In the genomic region with DNA sequence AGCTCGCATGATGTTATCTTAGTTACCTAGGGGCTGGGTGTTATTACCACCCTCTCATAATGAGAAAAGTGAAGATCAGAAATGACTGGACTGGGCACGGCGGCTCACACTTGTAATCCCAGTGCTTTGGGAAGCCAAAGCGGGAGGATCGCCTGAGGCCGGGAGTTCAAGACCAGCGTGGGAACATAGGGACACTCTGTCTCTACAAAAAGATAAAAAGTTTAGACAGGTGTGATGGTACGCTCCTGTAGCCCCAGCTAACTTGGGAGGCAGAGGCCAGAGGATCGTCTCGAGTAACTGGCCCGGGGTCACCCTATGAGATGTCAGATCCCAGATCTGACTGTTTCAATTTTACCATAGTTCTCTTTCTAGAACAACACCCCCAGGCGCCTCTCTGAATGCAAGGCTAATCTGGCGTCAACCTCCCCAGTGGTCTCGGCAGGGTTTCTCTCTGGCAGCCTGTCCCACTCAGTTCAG, we compare ENCODE assay signal across 2 cellular contexts.
TF ChIP-seq lines count a peak whose summit lies in the region.

No MANE protein-coding gene starts in this region.

TF ChIP-seq in HepG2, 621 proteins besides CTCF, POLR2A, EP300 and RAD21:
- no peak for TF ChIP-seq TCF12 (IDR thresholded peaks at IDR 0.05)
- no peak for TF ChIP-seq TCF12 (CRISPR knock-in tag; IDR thresholded peaks at IDR 0.05)
- TF ChIP-seq ZNF124 (CRISPR knock-in tag; IDR thresholded peaks at IDR 0.05): no peak
- no peak for TF ChIP-seq ZKSCAN8 (CRISPR knock-in tag; IDR thresholded peaks at IDR 0.05; ENCODE audit: borderline replicate concordance)
- no peak for TF ChIP-seq SIN3A (IDR thresholded peaks at IDR 0.05; ENCODE audit: borderline replicate concordance, low read depth, low read length)
- no peak for TF ChIP-seq JDP2 (CRISPR knock-in tag; IDR thresholded peaks at IDR 0.05; ENCODE audit: borderline replicate concordance)
- TF ChIP-seq ZNF572 (CRISPR knock-in tag; IDR thresholded peaks at IDR 0.05): no peak
- no peak for TF ChIP-seq SKI (IDR thresholded peaks at IDR 0.05; ENCODE audit: partially characterized antibody)
- TF ChIP-seq, protein P1, sequence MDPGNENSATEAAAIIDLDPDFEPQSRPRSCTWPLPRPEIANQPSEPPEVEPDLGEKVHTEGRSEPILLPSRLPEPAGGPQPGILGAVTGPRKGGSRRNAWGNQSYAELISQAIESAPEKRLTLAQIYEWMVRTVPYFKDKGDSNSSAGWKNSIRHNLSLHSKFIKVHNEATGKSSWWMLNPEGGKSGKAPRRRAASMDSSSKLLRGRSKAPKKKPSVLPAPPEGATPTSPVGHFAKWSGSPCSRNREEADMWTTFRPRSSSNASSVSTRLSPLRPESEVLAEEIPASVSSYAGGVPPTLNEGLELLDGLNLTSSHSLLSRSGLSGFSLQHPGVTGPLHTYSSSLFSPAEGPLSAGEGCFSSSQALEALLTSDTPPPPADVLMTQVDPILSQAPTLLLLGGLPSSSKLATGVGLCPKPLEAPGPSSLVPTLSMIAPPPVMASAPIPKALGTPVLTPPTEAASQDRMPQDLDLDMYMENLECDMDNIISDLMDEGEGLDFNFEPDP (CRISPR knock-in tag; conservative IDR thresholded peaks at IDR 0.05): no peak
- no peak for TF ChIP-seq KDM1A (CRISPR knock-in tag; IDR thresholded peaks at IDR 0.05)
- no peak for TF ChIP-seq HHEX (CRISPR knock-in tag; IDR thresholded peaks at IDR 0.05)
- no peak for TF ChIP-seq NPAS2 (CRISPR knock-in tag; IDR thresholded peaks at IDR 0.05; ENCODE audit: borderline replicate concordance)
- TF ChIP-seq SALL1 (CRISPR knock-in tag; IDR thresholded peaks at IDR 0.05): no peak
- TF ChIP-seq ATF1 (CRISPR knock-in tag; IDR thresholded peaks at IDR 0.05): no peak
- no peak for TF ChIP-seq KLF13 (CRISPR knock-in tag; IDR thresholded peaks at IDR 0.05)
- TF ChIP-seq, protein P2, sequence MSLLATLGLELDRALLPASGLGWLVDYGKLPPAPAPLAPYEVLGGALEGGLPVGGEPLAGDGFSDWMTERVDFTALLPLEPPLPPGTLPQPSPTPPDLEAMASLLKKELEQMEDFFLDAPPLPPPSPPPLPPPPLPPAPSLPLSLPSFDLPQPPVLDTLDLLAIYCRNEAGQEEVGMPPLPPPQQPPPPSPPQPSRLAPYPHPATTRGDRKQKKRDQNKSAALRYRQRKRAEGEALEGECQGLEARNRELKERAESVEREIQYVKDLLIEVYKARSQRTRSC (CRISPR knock-in tag; IDR thresholded peaks at IDR 0.05; ENCODE audit: low read depth): no peak
- no peak for TF ChIP-seq ZNF672 (CRISPR knock-in tag; IDR thresholded peaks at IDR 0.05)
- TF ChIP-seq ZNF761 (CRISPR knock-in tag; conservative IDR thresholded peaks at IDR 0.05): no peak

TF ChIP-seq in WTC11, 78 proteins besides CTCF, POLR2A, EP300 and RAD21:
- TF ChIP-seq, protein P3, sequence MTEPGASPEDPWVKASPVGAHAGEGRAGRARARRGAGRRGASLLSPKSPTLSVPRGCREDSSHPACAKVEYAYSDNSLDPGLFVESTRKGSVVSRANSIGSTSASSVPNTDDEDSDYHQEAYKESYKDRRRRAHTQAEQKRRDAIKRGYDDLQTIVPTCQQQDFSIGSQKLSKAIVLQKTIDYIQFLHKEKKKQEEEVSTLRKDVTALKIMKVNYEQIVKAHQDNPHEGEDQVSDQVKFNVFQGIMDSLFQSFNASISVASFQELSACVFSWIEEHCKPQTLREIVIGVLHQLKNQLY (CRISPR knock-in tag; IDR thresholded peaks at IDR 0.05): no peak
- no peak for TF ChIP-seq ZNF317 (CRISPR knock-in tag; IDR thresholded peaks at IDR 0.05; ENCODE audit: borderline replicate concordance, low read depth)
- TF ChIP-seq FOXP1 (CRISPR knock-in tag; IDR thresholded peaks at IDR 0.05; ENCODE audit: borderline replicate concordance): no peak
- TF ChIP-seq, protein P4, sequence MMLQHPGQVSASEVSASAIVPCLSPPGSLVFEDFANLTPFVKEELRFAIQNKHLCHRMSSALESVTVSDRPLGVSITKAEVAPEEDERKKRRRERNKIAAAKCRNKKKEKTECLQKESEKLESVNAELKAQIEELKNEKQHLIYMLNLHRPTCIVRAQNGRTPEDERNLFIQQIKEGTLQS (CRISPR knock-in tag; conservative IDR thresholded peaks at IDR 0.05): no peak
- TF ChIP-seq, protein P5, sequence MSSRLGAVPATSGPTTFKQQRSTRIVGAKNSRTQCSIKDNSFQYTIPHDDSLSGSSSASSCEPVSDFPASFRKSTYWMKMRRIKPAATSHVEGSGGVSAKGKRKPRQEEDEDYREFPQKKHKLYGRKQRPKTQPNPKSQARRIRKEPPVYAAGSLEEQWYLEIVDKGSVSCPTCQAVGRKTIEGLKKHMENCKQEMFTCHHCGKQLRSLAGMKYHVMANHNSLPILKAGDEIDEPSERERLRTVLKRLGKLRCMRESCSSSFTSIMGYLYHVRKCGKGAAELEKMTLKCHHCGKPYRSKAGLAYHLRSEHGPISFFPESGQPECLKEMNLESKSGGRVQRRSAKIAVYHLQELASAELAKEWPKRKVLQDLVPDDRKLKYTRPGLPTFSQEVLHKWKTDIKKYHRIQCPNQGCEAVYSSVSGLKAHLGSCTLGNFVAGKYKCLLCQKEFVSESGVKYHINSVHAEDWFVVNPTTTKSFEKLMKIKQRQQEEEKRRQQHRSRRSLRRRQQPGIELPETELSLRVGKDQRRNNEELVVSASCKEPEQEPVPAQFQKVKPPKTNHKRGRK (CRISPR knock-in tag; IDR thresholded peaks at IDR 0.05; ENCODE audit: borderline replicate concordance): no peak
- TF ChIP-seq, protein P6, sequence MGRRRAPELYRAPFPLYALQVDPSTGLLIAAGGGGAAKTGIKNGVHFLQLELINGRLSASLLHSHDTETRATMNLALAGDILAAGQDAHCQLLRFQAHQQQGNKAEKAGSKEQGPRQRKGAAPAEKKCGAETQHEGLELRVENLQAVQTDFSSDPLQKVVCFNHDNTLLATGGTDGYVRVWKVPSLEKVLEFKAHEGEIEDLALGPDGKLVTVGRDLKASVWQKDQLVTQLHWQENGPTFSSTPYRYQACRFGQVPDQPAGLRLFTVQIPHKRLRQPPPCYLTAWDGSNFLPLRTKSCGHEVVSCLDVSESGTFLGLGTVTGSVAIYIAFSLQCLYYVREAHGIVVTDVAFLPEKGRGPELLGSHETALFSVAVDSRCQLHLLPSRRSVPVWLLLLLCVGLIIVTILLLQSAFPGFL (CRISPR knock-in tag; IDR thresholded peaks at IDR 0.05; ENCODE audit: borderline replicate concordance): no peak
- TF ChIP-seq, protein P7, sequence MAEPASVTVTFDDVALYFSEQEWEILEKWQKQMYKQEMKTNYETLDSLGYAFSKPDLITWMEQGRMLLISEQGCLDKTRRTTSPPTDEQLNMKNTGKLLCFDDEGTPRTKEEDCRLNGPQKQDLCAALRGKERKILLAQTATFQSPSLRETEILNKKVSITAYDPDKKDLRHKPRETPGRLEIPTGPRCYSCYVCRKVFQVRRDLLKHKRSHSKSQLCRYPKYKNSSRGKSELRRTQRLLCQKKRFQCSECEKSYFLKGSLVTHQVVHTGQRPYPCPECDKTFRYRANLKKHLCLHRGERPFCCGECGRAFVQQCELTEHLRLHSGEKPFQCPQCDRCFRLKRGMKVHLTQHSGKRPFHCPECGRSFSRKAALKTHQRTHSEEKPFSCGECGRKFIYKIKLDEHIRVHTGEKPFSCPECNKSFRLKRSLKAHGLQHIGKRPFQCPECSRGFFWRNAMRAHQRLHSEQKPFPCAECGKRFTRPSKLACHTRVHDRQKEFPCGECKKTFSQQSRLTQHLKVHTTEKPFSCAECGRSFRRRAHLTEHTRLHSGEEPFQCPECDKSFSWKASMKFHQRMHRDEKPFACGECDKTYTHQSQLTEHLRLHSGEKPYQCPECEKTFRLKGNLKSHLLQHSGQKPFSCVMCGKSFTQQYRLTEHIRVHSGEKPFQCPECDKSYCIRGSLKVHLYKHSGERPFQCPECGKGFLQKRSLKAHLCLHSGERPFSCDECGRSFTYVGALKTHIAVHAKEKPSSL (CRISPR knock-in tag; conservative IDR thresholded peaks at IDR 0.05): no peak
- TF ChIP-seq ZNF263 (CRISPR knock-in tag; IDR thresholded peaks at IDR 0.05; ENCODE audit: low read depth): no peak
